Comparison of ENCODE assay signal across 20 cellular contexts in the genomic region with DNA sequence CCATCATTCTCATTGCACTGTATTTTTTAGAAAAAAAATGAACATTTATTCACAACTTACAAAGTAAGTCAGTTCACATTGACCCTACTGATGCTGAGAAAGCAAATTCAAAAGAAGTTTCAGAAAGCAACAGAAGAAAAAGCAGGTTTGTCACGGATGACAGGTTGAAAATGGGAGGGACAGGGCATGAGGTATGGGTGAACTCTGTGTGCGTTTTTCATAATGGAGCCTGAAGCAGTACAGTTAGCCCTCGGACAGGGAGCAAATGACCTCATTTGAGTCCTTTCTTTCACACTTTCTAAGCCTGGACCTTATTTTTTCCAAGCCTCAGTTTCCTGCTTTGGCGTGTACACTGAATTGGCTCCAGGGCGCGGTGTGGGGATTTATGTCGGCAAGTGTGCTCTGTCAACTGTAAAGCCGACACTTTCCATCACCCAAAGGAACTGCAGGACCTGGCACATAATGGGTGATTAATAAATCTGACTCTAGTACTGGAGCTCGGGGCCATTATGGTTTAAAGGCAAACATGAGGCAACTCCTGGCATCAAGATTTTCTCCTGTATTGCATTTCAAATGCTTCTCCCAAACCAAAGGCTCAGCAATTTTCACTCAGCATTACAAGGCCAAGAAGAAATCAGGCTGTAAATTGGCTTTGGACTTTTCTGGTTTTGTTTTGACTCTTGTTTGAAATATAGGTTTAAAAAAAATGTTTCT.
"Had no signal": no experiment of that assay in that cellular context is flagged by ENCODE, and none has a peak within 500 bp of the region (broad histone marks: within the 10 kb centered on the region; RNA-seq: fewer than 3 reads in every experiment).

No MANE protein-coding gene starts in this region.

- H3K4me3 ChIP-seq: gastroesophageal sphincter, heart right ventricle, lung, upper lobe of left lung had no signal

- H3K9me3 ChIP-seq: upper lobe of left lung had no signal

- DNase-seq: activated CD4-positive, alpha-beta T cell treated with anti-CD3 and anti-CD28 coated beads for 1 hour; activated gamma-delta T cell treated with Interleukin-2 at 50 U/mL for 16 hours; activated T-cell treated with anti-CD3 and anti-CD28 coated beads for 4 hours; amniotic stem cell; dermis blood vessel endothelial cell; effector memory CD8-positive, alpha-beta T cell; heart right ventricle; immature natural killer cell; left colon; occipital lobe; right cardiac atrium; small intestine; stimulated activated CD4-positive, alpha-beta T cell treated with anti-CD3 and anti-CD28 coated beads, Interleukin-15, amount 100 ng/mL, for 24 hours; stimulated activated CD4-positive, alpha-beta T cell treated with anti-CD3 and anti-CD28 coated beads, Interleukin-2, amount 100 ng/mL, for 48 hours; stimulated activated naive CD8-positive, alpha-beta T cell treated with anti-CD3 and anti-CD28 coated beads, Interleukin-15, amount 100 ng/mL, for 72 hours; T-helper 17 cell; upper lobe of left lung; WERI-Rb-1 had no signal

- H3K27me3 ChIP-seq: gastroesophageal sphincter, heart right ventricle, upper lobe of left lung had no signal

- H3K36me3 ChIP-seq: gastroesophageal sphincter, heart right ventricle, upper lobe of left lung, WERI-Rb-1 had no signal

- H3K27ac ChIP-seq: gastroesophageal sphincter, heart right ventricle, upper lobe of left lung, WERI-Rb-1 had no signal

- ATAC-seq: effector memory CD8-positive, alpha-beta T cell; gastroesophageal sphincter; heart right ventricle; left colon; right cardiac atrium; stimulated activated naive CD8-positive, alpha-beta T cell treated with anti-CD3 and anti-CD28 coated beads, Interleukin-15, amount 100 ng/mL, for 72 hours; T-helper 17 cell had no signal

- H3K4me1 ChIP-seq: gastroesophageal sphincter, heart right ventricle, upper lobe of left lung had no signal
